ENCODE assay signal across 24 cellular contexts in the genomic region with DNA sequence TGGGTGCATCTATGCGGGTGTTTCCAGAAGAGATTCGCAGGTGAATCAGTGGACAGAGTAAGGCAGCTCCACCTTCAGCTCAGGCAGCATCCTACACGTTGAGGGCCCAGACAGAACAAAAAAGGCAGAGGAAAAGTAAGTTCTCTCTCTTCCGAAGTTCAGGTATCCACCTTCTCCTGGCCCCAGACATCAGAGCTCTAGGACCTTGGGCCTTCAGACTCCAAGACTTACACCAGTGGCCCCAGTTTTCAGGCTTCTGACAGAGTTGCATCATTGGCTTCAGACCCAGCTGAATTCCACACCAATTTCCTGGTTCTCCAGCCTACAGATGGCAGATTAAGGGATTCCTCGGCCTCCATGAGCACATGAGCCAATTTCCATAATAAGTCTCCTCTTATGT.
"Had no signal": no experiment of that assay in that cellular context is flagged by ENCODE, and none has a peak within 500 bp of the region (broad histone marks: within the 10 kb centered on the region; RNA-seq: fewer than 3 reads in every experiment).

No MANE protein-coding gene starts in this region.

- H3K4me3 Mint-ChIP-seq: immature natural killer cell, memory B cell, naive B cell, nephron had no signal

- H3K4me1 Mint-ChIP-seq: immature natural killer cell, nephron had no signal

- H3K4me3 ChIP-seq: gastroesophageal sphincter, left ventricle myocardium inferior, lower lobe of right lung, prostate gland, skin epidermis, stomach had no signal

- H3K9ac ChIP-seq: parathyroid adenoma had no signal

- H3K4me1 ChIP-seq: left ventricle myocardium inferior, lower lobe of right lung, parathyroid adenoma, prostate gland had no signal

- H3K9me3 Mint-ChIP-seq: nephron had no signal

- H3K27ac Mint-ChIP-seq: immature natural killer cell, memory B cell, nephron had no signal

- DNase-seq: cerebellar nuclear complex; dermis blood vessel endothelial cell; effector CD8-positive, alpha-beta T cell; glutamatergic neuron; immature natural killer cell; kidney; left cardiac atrium; left ventricle myocardium inferior; lower lobe of right lung; naive B cell; occipital lobe; retina; stimulated activated CD4-positive, alpha-beta T cell treated with anti-CD3 and anti-CD28 coated beads, Interleukin-2, amount 100 ng/mL, for 24 hours; stimulated activated naive CD4-positive, alpha-beta T cell; stomach; substantia nigra had no signal

- H3K36me3 ChIP-seq: gastroesophageal sphincter, left ventricle myocardium inferior, lower lobe of right lung, prostate gland, stomach had no signal

- ATAC-seq: esophagus mucosa, gastroesophageal sphincter, left cardiac atrium, lower lobe of right lung, sciatic nerve had no signal

- H2AFZ ChIP-seq: parathyroid adenoma had no signal

- H3K9me3 ChIP-seq: gastroesophageal sphincter, left ventricle myocardium inferior, lower lobe of right lung, prostate gland, stomach had no signal

- H3K79me2 ChIP-seq: parathyroid adenoma had no signal

- H3K36me3 Mint-ChIP-seq: immature natural killer cell, memory B cell, naive B cell had no signal

- H3K27ac ChIP-seq: gastroesophageal sphincter, left ventricle myocardium inferior, lower lobe of right lung, parathyroid adenoma, prostate gland, skin epidermis, stomach had no signal
